ENCODE assay signal across 8 cellular contexts in genomic region chr7:43582503-43583423, GRCh38. TPM values are rescaled to one million over a fixed set of nuclear protein-coding genes. Genes with fewer than 3 reads are reported as not detected.
DNase-seq lines count a peak whose midpoint lies in the region; ATAC-seq and TF ChIP-seq lines count a peak whose summit lies in the region.

Gene STK17A, plus strand, starts transcription at chr7:43583108. Its CDS starts 136 bp downstream, at chr7:43583244.

- H3K36me3 ChIP-seq in adipocyte (ENCODE audit: control insufficient read depth, insufficient read depth, low read length, severe bottlenecking) (no peaks in the 10 kb centered on the region), heart right ventricle (no peaks in the 10 kb centered on the region), upper lobe of right lung (no peaks in the 10 kb centered on the region)

- ATAC-seq in HG02678 (IDR thresholded peaks at IDR 0.05; ENCODE audit: unreplicated experiment) (peak; percentile 70), heart right ventricle (peak; percentile 93 to 99 (median 96)), upper lobe of right lung (peak; percentile 98)

- DNase-seq in NCI-H1105 treated with DMSO at 0.1 percent for 48 hours (lab: John Stamatoyannopoulos, UW) (peak; percentile 94), SW480 (ENCODE audit: low spot score) (peak; percentile 96), adipocyte (ENCODE audit: low read depth) (peak; percentile 97), heart right ventricle (peak; percentile 91 to 93), posterior vena cava (ENCODE audit: low spot score) (peak; percentile 97), upper lobe of right lung (peak; percentile 96)

- intact Hi-C loops in heart right ventricle (cut with DNase I) (loop anchor here (1.0 to 10.0 kb wide), 13 partner anchors 65 to 256 kb away; partner anchors contain the start of gene COA1 (in 1 of the 10)), posterior vena cava (cut with DNase I) (loop anchor here (2.0 to 10.0 kb wide), 5 partner anchors 62 to 255 kb away; no protein-coding TSS in a partner anchor), upper lobe of right lung (cut with DNase I) (loop anchor here (5.0 kb wide), 1 partner anchor 120 kb away; no protein-coding TSS in a partner anchor)

- H3K27me3 ChIP-seq in adipocyte (replicated peaks; ENCODE audit: control insufficient read depth, insufficient read depth, low read length) = no peaks in the 10 kb centered on the region
- peaks cover 0 to 13% (median 0%) of the 10 kb centered on the region in 7 donors for H3K27me3 ChIP-seq in heart right ventricle
- H3K27me3 ChIP-seq in upper lobe of right lung = no peaks in the 10 kb centered on the region

- TF ChIP-seq CTCF in GM12873 (IDR thresholded peaks at IDR 0.05; ENCODE audit: insufficient read depth, low read depth, low read length, missing control alignments) (peak; percentile 97), heart right ventricle (IDR thresholded peaks at IDR 0.05) (peak; percentile 91 to 99 (median 96)), upper lobe of right lung (IDR thresholded peaks at IDR 0.05) (peak; percentile 91)

- H3K4me3 ChIP-seq in adipocyte (ENCODE audit: low read length) = peak within 1 kb of the TSS; percentile 89
- H3K4me3 ChIP-seq in heart right ventricle = peak within 1 kb of the TSS; percentile 70 to 97 (median 86)
- peak within 1 kb of the TSS; percentile 66 for H3K4me3 ChIP-seq in upper lobe of right lung

- H3K4me1 ChIP-seq in adipocyte (ENCODE audit: control insufficient read depth, insufficient read depth, low read length) (peaks cover 29% of the 10 kb centered on the region), heart right ventricle (peaks cover 0 to 31% (median 22%) of the 10 kb centered on the region in 9 donors), upper lobe of right lung (peaks cover 10% of the 10 kb centered on the region)

- H3K27ac ChIP-seq in heart right ventricle = peak within 1 kb of the TSS; percentile 65 to 98 (median 95)
- H3K27ac ChIP-seq in upper lobe of right lung = peak within 1 kb of the TSS; percentile 93

- H3K9me3 ChIP-seq in adipocyte (ENCODE audit: control insufficient read depth, low read length) (peaks cover 3% of the 10 kb centered on the region), heart right ventricle (peaks cover 0 to 4% (median 0%) of the 10 kb centered on the region in 11 donors), upper lobe of right lung (no peaks in the 10 kb centered on the region)

- peak within 1 kb of the TSS; percentile 90 for H3K9ac ChIP-seq in adipocyte (ENCODE audit: low read length)

- 1 to 2% methylated on average over 60 to 83 of the region's 83 CpGs for WGBS in heart right ventricle, 2 donors

RNA-seq across cellular contexts. Expression of gene STK17A, which starts in this region (rescaled TPM):
- total RNA-seq in heart right ventricle (10 to 100 TPM; 10.6 to 37.4 (median 23.3) TPM), posterior vena cava (10 to 100 TPM; 21.1 to 32.2 TPM), upper lobe of right lung (35.4 TPM)
- polyA plus RNA-seq in heart right ventricle = 10 to 100 TPM in 1 of 2 donors, 1 to 10 TPM in 1; 7.8 to 11.5 TPM

Comparison
In these comparisons a context has a peak if more than half of its experiments do, and no peak if none do; other contexts are left out.
1. Peak in every context shown above with its lines: DNase-seq, ATAC-seq, H3K4me3 ChIP-seq and H3K27ac ChIP-seq.